1 cellular context compared by ENCODE assay signal in the genomic region with DNA sequence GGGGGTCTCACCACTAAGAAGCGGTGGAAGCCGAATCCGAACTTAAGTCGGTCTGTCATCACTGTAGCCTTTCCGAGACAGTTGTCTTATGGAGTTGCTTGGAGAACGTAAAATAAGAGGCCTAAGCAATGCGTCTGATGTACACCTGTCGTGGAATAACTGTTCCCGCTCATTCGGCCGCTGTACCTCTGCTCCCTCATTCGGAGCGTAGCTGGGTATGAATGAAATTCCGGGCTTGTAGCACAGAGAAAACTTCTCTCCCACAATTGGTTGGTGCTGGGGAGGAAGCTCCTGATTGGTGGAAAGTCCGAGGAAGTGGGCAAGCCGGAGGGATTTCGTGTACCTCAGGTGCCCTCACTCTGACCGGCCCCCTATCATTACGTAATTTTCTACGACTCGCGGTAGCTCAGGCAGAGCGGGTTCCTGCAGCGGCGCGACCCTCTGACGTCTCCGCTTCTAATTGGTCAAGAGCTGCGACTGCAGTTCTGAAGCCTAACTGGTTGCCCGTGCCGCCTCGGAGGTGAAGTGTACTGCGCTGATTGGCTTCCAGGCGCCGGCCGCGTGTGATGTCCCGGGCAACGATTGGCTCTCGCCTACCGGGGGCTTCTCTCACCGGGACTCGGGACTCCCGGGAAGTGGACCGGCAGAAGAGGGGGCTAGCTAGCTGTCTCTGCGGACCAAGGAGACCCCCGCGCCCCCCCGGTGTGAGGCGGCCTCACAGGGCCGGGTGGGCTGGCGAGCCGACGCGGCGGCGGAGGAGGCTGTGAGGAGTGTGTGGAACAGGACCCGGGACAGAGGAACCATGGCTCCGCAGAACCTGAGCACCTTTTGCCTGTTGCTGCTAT.
TF ChIP-seq lines count a peak whose summit lies in the region.

A gene (plus strand): TSS at position 625 of the 845 bp plus-strand sequence. CDS start 178 bp downstream, at position 803.

TF ChIP-seq in GM12878, 131 proteins besides CTCF, POLR2A, EP300 and RAD21 (continued from another document and continues in another):
- TF ChIP-seq, protein P1, sequence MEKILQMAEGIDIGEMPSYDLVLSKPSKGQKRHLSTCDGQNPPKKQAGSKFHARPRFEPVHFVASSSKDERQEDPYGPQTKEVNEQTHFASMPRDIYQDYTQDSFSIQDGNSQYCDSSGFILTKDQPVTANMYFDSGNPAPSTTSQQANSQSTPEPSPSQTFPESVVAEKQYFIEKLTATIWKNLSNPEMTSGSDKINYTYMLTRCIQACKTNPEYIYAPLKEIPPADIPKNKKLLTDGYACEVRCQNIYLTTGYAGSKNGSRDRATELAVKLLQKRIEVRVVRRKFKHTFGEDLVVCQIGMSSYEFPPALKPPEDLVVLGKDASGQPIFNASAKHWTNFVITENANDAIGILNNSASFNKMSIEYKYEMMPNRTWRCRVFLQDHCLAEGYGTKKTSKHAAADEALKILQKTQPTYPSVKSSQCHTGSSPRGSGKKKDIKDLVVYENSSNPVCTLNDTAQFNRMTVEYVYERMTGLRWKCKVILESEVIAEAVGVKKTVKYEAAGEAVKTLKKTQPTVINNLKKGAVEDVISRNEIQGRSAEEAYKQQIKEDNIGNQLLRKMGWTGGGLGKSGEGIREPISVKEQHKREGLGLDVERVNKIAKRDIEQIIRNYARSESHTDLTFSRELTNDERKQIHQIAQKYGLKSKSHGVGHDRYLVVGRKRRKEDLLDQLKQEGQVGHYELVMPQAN (conservative IDR thresholded peaks at IDR 0.05): peak; percentile 88
- TF ChIP-seq TCF3 (IDR thresholded peaks at IDR 0.05; ENCODE audit: borderline replicate concordance, insufficient read depth, low read depth, low read length) (peak; percentile 64; the same call in 1 of the 2 replicates), ZNF622 (IDR thresholded peaks at IDR 0.05) (no peak), ZNF274 (IDR thresholded peaks at IDR 0.05; ENCODE audit: insufficient read depth, insufficient read length) (no peak), SREBF2 (IDR thresholded peaks at IDR 0.05; ENCODE audit: low read length) (no peak), MTA2 (IDR thresholded peaks at IDR 0.05; ENCODE audit: low read depth) (no peak), SUPT20H (IDR thresholded peaks at IDR 0.05; ENCODE audit: borderline replicate concordance, control insufficient read depth, low read depth, low read length) (no peak), POU2F2 (IDR thresholded peaks at IDR 0.05; ENCODE audit: borderline replicate concordance, low read depth, low read length) (peak; percentile 90), MYB (IDR thresholded peaks at IDR 0.05; ENCODE audit: borderline replicate concordance, low read depth, low read length) (no peak), RB1 (IDR thresholded peaks at IDR 0.05; ENCODE audit: borderline replicate concordance) (peak; percentile 68; the same call in 1 of the 2 replicates), POLR2AphosphoS2 (IDR thresholded peaks at IDR 0.05; ENCODE audit: low read depth, low read length) (peak; percentile 64; the same call in 1 of the 2 replicates), YBX1 (IDR thresholded peaks at IDR 0.05) (no peak), LARP7 (IDR thresholded peaks at IDR 0.05) (no peak; the same call in 1 of the 2 replicates), MYC (IDR thresholded peaks at IDR 0.05; ENCODE audit: insufficient read depth, insufficient read length, insufficient replicate concordance, low read length, severe bottlenecking) (no peak), POLR2AphosphoS5 (IDR thresholded peaks at IDR 0.05; ENCODE audit: low read length) (peak; percentile 99), PAX5 (IDR thresholded peaks at IDR 0.05; ENCODE audit: borderline replicate concordance, low read depth, low read length) (peak; percentile 57; the same call in 1 of the 2 replicates), HDAC2 (IDR thresholded peaks at IDR 0.05) (no peak), JUND (IDR thresholded peaks at IDR 0.05; ENCODE audit: low read depth, low read length) (no peak), RAD51 (IDR thresholded peaks at IDR 0.05) (peak; percentile 50; the same call in 1 of the 2 replicates), MEF2B (IDR thresholded peaks at IDR 0.05; ENCODE audit: partially characterized antibody, poor library complexity, severe bottlenecking) (peak; percentile 13), WRNIP1 (IDR thresholded peaks at IDR 0.05; ENCODE audit: borderline replicate concordance, low read depth, low read length) (no peak), GATAD2B (conservative IDR thresholded peaks at IDR 0.05; ENCODE audit: low read depth) (peak; percentile 65; the same call in 1 of the 2 replicates), MEF2A (IDR thresholded peaks at IDR 0.05; ENCODE audit: insufficient read depth, low read depth, low read length) (no peak), BCL11A (IDR thresholded peaks at IDR 0.05; ENCODE audit: low read depth, low read length) (no peak), TCF7 (IDR thresholded peaks at IDR 0.05; ENCODE audit: borderline replicate concordance) (no peak), SMAD5 (IDR thresholded peaks at IDR 0.05; ENCODE audit: low read depth) (peak; percentile 93), CHD1 (IDR thresholded peaks at IDR 0.05; ENCODE audit: low read depth, low read length) (0 out of 2 replicates have a peak, but pooled peaks have one; percentile 46), EZH2 (IDR thresholded peaks at IDR 0.05; ENCODE audit: borderline replicate concordance, control insufficient read depth, low read depth, low read length) (no peak), NFYA (IDR thresholded peaks at IDR 0.05; ENCODE audit: borderline replicate concordance, low read depth, low read length) (peak; percentile 43), HCFC1 (IDR thresholded peaks at IDR 0.05; ENCODE audit: low read length) (peak; percentile 74), ATF7 (IDR thresholded peaks at IDR 0.05; ENCODE audit: low read depth) (peak; percentile 99), NR2F1 (conservative IDR thresholded peaks at IDR 0.05) (no peak)
- TF ChIP-seq, protein P2, sequence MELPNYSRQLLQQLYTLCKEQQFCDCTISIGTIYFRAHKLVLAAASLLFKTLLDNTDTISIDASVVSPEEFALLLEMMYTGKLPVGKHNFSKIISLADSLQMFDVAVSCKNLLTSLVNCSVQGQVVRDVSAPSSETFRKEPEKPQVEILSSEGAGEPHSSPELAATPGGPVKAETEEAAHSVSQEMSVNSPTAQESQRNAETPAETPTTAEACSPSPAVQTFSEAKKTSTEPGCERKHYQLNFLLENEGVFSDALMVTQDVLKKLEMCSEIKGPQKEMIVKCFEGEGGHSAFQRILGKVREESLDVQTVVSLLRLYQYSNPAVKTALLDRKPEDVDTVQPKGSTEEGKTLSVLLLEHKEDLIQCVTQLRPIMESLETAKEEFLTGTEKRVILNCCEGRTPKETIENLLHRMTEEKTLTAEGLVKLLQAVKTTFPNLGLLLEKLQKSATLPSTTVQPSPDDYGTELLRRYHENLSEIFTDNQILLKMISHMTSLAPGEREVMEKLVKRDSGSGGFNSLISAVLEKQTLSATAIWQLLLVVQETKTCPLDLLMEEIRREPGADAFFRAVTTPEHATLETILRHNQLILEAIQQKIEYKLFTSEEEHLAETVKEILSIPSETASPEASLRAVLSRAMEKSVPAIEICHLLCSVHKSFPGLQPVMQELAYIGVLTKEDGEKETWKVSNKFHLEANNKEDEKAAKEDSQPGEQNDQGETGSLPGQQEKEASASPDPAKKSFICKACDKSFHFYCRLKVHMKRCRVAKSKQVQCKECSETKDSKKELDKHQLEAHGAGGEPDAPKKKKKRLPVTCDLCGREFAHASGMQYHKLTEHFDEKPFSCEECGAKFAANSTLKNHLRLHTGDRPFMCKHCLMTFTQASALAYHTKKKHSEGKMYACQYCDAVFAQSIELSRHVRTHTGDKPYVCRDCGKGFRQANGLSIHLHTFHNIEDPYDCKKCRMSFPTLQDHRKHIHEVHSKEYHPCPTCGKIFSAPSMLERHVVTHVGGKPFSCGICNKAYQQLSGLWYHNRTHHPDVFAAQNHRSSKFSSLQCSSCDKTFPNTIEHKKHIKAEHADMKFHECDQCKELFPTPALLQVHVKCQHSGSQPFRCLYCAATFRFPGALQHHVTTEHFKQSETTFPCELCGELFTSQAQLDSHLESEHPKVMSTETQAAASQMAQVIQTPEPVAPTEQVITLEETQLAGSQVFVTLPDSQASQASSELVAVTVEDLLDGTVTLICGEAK (IDR thresholded peaks at IDR 0.05; ENCODE audit: borderline replicate concordance): peak; percentile 80; the same call in 1 of the 2 replicates
- TF ChIP-seq, protein P3, sequence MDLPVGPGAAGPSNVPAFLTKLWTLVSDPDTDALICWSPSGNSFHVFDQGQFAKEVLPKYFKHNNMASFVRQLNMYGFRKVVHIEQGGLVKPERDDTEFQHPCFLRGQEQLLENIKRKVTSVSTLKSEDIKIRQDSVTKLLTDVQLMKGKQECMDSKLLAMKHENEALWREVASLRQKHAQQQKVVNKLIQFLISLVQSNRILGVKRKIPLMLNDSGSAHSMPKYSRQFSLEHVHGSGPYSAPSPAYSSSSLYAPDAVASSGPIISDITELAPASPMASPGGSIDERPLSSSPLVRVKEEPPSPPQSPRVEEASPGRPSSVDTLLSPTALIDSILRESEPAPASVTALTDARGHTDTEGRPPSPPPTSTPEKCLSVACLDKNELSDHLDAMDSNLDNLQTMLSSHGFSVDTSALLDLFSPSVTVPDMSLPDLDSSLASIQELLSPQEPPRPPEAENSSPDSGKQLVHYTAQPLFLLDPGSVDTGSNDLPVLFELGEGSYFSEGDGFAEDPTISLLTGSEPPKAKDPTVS (IDR thresholded peaks at IDR 0.05; ENCODE audit: low read depth, low read length): no peak
- TF ChIP-seq, protein P4, sequence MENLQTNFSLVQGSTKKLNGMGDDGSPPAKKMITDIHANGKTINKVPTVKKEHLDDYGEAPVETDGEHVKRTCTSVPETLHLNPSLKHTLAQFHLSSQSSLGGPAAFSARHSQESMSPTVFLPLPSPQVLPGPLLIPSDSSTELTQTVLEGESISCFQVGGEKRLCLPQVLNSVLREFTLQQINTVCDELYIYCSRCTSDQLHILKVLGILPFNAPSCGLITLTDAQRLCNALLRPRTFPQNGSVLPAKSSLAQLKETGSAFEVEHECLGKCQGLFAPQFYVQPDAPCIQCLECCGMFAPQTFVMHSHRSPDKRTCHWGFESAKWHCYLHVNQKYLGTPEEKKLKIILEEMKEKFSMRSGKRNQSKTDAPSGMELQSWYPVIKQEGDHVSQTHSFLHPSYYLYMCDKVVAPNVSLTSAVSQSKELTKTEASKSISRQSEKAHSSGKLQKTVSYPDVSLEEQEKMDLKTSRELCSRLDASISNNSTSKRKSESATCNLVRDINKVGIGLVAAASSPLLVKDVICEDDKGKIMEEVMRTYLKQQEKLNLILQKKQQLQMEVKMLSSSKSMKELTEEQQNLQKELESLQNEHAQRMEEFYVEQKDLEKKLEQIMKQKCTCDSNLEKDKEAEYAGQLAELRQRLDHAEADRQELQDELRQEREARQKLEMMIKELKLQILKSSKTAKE (IDR thresholded peaks at IDR 0.05; ENCODE audit: low read depth, poor library complexity, severe bottlenecking): peak; percentile 40
- TF ChIP-seq, protein P5, sequence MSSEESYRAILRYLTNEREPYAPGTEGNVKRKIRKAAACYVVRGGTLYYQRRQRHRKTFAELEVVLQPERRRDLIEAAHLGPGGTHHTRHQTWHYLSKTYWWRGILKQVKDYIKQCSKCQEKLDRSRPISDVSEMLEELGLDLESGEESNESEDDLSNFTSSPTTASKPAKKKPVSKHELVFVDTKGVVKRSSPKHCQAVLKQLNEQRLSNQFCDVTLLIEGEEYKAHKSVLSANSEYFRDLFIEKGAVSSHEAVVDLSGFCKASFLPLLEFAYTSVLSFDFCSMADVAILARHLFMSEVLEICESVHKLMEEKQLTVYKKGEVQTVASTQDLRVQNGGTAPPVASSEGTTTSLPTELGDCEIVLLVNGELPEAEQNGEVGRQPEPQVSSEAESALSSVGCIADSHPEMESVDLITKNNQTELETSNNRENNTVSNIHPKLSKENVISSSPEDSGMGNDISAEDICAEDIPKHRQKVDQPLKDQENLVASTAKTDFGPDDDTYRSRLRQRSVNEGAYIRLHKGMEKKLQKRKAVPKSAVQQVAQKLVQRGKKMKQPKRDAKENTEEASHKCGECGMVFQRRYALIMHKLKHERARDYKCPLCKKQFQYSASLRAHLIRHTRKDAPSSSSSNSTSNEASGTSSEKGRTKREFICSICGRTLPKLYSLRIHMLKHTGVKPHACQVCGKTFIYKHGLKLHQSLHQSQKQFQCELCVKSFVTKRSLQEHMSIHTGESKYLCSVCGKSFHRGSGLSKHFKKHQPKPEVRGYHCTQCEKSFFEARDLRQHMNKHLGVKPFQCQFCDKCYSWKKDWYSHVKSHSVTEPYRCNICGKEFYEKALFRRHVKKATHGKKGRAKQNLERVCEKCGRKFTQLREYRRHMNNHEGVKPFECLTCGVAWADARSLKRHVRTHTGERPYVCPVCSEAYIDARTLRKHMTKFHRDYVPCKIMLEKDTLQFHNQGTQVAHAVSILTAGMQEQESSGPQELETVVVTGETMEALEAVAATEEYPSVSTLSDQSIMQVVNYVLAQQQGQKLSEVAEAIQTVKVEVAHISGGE (CRISPR knock-in tag; IDR thresholded peaks at IDR 0.05): no peak
- TF ChIP-seq, protein P6, sequence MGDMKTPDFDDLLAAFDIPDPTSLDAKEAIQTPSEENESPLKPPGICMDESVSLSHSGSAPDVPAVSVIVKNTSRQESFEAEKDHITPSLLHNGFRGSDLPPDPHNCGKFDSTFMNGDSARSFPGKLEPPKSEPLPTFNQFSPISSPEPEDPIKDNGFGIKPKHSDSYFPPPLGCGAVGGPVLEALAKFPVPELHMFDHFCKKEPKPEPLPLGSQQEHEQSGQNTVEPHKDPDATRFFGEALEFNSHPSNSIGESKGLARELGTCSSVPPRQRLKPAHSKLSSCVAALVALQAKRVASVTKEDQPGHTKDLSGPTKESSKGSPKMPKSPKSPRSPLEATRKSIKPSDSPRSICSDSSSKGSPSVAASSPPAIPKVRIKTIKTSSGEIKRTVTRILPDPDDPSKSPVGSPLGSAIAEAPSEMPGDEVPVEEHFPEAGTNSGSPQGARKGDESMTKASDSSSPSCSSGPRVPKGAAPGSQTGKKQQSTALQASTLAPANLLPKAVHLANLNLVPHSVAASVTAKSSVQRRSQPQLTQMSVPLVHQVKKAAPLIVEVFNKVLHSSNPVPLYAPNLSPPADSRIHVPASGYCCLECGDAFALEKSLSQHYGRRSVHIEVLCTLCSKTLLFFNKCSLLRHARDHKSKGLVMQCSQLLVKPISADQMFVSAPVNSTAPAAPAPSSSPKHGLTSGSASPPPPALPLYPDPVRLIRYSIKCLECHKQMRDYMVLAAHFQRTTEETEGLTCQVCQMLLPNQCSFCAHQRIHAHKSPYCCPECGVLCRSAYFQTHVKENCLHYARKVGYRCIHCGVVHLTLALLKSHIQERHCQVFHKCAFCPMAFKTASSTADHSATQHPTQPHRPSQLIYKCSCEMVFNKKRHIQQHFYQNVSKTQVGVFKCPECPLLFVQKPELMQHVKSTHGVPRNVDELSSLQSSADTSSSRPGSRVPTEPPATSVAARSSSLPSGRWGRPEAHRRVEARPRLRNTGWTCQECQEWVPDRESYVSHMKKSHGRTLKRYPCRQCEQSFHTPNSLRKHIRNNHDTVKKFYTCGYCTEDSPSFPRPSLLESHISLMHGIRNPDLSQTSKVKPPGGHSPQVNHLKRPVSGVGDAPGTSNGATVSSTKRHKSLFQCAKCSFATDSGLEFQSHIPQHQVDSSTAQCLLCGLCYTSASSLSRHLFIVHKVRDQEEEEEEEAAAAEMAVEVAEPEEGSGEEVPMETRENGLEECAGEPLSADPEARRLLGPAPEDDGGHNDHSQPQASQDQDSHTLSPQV (IDR thresholded peaks at IDR 0.05): no peak
- TF ChIP-seq, protein P7, sequence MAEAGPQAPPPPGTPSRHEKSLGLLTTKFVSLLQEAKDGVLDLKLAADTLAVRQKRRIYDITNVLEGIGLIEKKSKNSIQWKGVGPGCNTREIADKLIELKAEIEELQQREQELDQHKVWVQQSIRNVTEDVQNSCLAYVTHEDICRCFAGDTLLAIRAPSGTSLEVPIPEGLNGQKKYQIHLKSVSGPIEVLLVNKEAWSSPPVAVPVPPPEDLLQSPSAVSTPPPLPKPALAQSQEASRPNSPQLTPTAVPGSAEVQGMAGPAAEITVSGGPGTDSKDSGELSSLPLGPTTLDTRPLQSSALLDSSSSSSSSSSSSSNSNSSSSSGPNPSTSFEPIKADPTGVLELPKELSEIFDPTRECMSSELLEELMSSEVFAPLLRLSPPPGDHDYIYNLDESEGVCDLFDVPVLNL (IDR thresholded peaks at IDR 0.05; ENCODE audit: low read depth, low read length): no peak
